In the genomic region with DNA sequence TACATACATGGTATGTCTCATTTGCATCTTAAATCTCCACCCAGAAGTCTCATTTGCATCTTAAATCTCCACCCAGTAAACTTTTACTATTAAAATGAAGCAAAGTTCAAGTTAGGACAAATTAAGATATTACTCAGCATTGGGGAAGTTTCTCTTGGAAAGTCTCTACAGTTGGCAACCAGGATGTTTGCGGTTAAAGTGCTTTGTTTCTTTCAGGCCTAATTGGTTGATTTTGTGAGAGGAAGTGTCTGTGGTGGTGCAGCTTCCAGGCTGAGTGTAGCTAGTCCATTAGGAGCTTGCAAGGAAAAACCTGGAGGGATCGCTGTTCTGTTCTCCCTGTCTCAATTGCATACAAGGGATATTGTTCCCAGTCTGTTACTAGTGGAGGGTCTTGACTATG, we compare ENCODE assay signal across 12 cellular contexts.
DNase-seq lines count a peak whose midpoint lies in the region; ATAC-seq and TF ChIP-seq lines count a peak whose summit lies in the region.
"Had no signal": no experiment of that assay in that cellular context is flagged by ENCODE, and none has a peak within 500 bp of the region (broad histone marks: within the 10 kb centered on the region; RNA-seq: fewer than 3 reads in every experiment).

No MANE protein-coding gene starts in this region.

- H3K4me3 Mint-ChIP-seq in naive thymus-derived CD4-positive, alpha-beta T cell = peak overlapping the region in 3 of 10 donors; percentile 10 to 30 (median 17)
- H3K4me3 Mint-ChIP-seq: effector memory CD8-positive, alpha-beta T cell had no signal

- TF ChIP-seq CTCF in brain microvascular endothelial cell (IDR thresholded peaks at IDR 0.05; ENCODE audit: low read depth, low read length, missing control alignments) = no peak

- H3K36me3 ChIP-seq in brain microvascular endothelial cell (replicated peaks) = no peaks in the 10 kb centered on the region
- no peaks in the 10 kb centered on the region for H3K36me3 ChIP-seq in naive thymus-derived CD4-positive, alpha-beta T cell (ENCODE audit: control insufficient read depth in 2 of 3, insufficient read depth in 3 of 3, low read length in 3 of 3)
- H3K36me3 ChIP-seq in effector memory CD4-positive, alpha-beta T cell (ENCODE audit: control insufficient read depth, insufficient read depth, low read length) = no peaks in the 10 kb centered on the region

- no peaks in the 10 kb centered on the region for H3K27me3 ChIP-seq in brain microvascular endothelial cell (replicated peaks)
- H3K27me3 ChIP-seq in naive thymus-derived CD4-positive, alpha-beta T cell (ENCODE audit: control insufficient read depth in 2 of 2, insufficient read depth in 2 of 2, low read length in 2 of 2) = no peaks in the 10 kb centered on the region
- no peaks in the 10 kb centered on the region for H3K27me3 ChIP-seq in effector memory CD4-positive, alpha-beta T cell (replicated peaks; ENCODE audit: control insufficient read depth, insufficient read depth, low read length, poor library complexity, severe bottlenecking)

- peaks cover 0 to 13% (median 0%) of the 10 kb centered on the region in 7 donors for H3K4me1 Mint-ChIP-seq in naive thymus-derived CD4-positive, alpha-beta T cell

- H3K36me3 Mint-ChIP-seq in naive thymus-derived CD4-positive, alpha-beta T cell = no peaks in the 10 kb centered on the region

- no peak overlapping the region for H3K27ac Mint-ChIP-seq in naive thymus-derived CD4-positive, alpha-beta T cell
- H3K27ac Mint-ChIP-seq: effector memory CD8-positive, alpha-beta T cell had no signal

- DNase-seq in ELR (ENCODE audit: low read depth) = peak; percentile 74
- peak; percentile 98 to 99 for DNase-seq in Kasumi-1 (lab: John Stamatoyannopoulos, UW)
- DNase-seq in brain microvascular endothelial cell = peak; percentile 13
- no peak for DNase-seq in naive thymus-derived CD4-positive, alpha-beta T cell
- DNase-seq in NCI-H2227 (lab: John Stamatoyannopoulos, UW; ENCODE audit: unreplicated experiment) = no peak
- DNase-seq in effector memory CD4-positive, alpha-beta T cell = no peak
- DNase-seq: activated CD4-positive, alpha-beta T cell treated with anti-CD3 and anti-CD28 coated beads, Interleukin-2, amount 50 U/mL, for 1 hour; aorta; effector memory CD8-positive, alpha-beta T cell; hypothalamus had no signal

- CTCF ChIA-PET in naive thymus-derived CD4-positive, alpha-beta T cell (lab: Charles Lee) = no interaction called here

- peak; percentile 52 for ATAC-seq in naive thymus-derived CD4-positive, alpha-beta T cell
- no peak for ATAC-seq in GM21737 (IDR thresholded peaks at IDR 0.05; ENCODE audit: unreplicated experiment)
- ATAC-seq: effector memory CD8-positive, alpha-beta T cell had no signal

- POLR2A ChIA-PET in naive thymus-derived CD4-positive, alpha-beta T cell (lab: Charles Lee) = no interaction called here

- H3K27me3 Mint-ChIP-seq in naive thymus-derived CD4-positive, alpha-beta T cell = no peaks in the 10 kb centered on the region
- H3K27me3 Mint-ChIP-seq: effector memory CD8-positive, alpha-beta T cell had no signal

- in situ Hi-C loops in brain microvascular endothelial cell (cut with HindIII; ENCODE audit: low pct_ligation_motif_present, low sequenced_read_pairs) = no loop called here

- no peaks in the 10 kb centered on the region for H3K9me3 ChIP-seq in naive thymus-derived CD4-positive, alpha-beta T cell (ENCODE audit: control insufficient read depth in 2 of 3, low read length in 3 of 3)
- no peaks in the 10 kb centered on the region for H3K9me3 ChIP-seq in effector memory CD4-positive, alpha-beta T cell (ENCODE audit: control insufficient read depth, low read length)

- no peak overlapping the region for H3K4me3 ChIP-seq in brain microvascular endothelial cell (ENCODE audit: low read depth, low read length)
- no peak overlapping the region for H3K4me3 ChIP-seq in naive thymus-derived CD4-positive, alpha-beta T cell (ENCODE audit: low read length)
- no peak overlapping the region for H3K4me3 ChIP-seq in effector memory CD4-positive, alpha-beta T cell (ENCODE audit: insufficient read depth, low read depth, low read length, poor library complexity, severe bottlenecking)
- H3K4me3 ChIP-seq: skin epidermis had no signal

- peaks cover 0 to 12% (median 3%) of the 10 kb centered on the region in 11 donors for H3K9me3 Mint-ChIP-seq in naive thymus-derived CD4-positive, alpha-beta T cell

- H3K27ac ChIP-seq in brain microvascular endothelial cell = no peak overlapping the region
- no peak overlapping the region for H3K27ac ChIP-seq in naive thymus-derived CD4-positive, alpha-beta T cell (ENCODE audit: low read depth, low read length)
- no peak overlapping the region for H3K27ac ChIP-seq in effector memory CD4-positive, alpha-beta T cell (ENCODE audit: insufficient read depth, low read length, poor library complexity, severe bottlenecking)

- no peaks in the 10 kb centered on the region for H3K4me1 ChIP-seq in naive thymus-derived CD4-positive, alpha-beta T cell (ENCODE audit: control insufficient read depth in 2 of 2, insufficient read depth in 2 of 2, low read length in 2 of 2)
- H3K4me1 ChIP-seq in effector memory CD4-positive, alpha-beta T cell (ENCODE audit: control insufficient read depth, insufficient read depth, low read length, poor library complexity, severe bottlenecking) = no peaks in the 10 kb centered on the region

- intact Hi-C loops in naive thymus-derived CD4-positive, alpha-beta T cell (cut with micrococcal nuclease) = no loop called here

Comparison
In these comparisons a context has a peak if more than half of its experiments do, and no peak if none do; other contexts are left out.
1. DNase-seq: peak in ELR (single experiment), Kasumi-1 (2 of 2) and brain microvascular endothelial cell (single experiment); none in naive thymus-derived CD4-positive, alpha-beta T cell (0 of 9), NCI-H2227 (single experiment) and effector memory CD4-positive, alpha-beta T cell (0 of 3).